ENCODE assay signal across 1 cellular context in genomic region chr9:135883410-135884089, GRCh38.
TF ChIP-seq lines count a peak whose summit lies in the region.

No MANE protein-coding gene starts in this region.

TF ChIP-seq in WTC11, 78 proteins besides CTCF, POLR2A, EP300 and RAD21 (continued from another document):
- TF ChIP-seq ARID4B (CRISPR knock-in tag; IDR thresholded peaks at IDR 0.05; ENCODE audit: borderline replicate concordance) (no peak), IRF1 (CRISPR knock-in tag; IDR thresholded peaks at IDR 0.05) (no peak), CREM (CRISPR knock-in tag; IDR thresholded peaks at IDR 0.05) (no peak), NR2C2 (CRISPR knock-in tag; IDR thresholded peaks at IDR 0.05) (no peak), PRRX2 (CRISPR knock-in tag; IDR thresholded peaks at IDR 0.05) (no peak)
